1 cellular context compared by ENCODE assay signal in the genomic region with DNA sequence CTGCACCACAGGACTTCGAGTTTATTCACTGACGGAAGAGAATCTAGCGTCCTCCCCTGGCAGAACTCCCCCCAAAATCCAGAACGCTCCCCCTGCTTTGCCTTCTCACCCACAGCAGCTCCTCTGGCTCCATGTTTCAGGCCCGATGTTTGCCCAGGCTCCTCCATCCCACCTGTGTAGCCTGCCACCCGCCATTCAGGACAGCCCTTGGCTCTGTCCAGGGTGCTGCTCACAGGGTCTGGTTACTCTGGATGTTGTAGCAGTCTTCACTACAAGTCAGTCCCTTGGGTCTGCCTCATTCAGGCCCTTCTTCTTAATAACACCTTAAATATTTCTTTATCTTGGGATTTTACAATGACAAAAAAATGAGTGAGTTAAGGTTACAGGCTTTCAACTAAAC.
TF ChIP-seq lines count a peak whose summit lies in the region.

No MANE protein-coding gene starts in this region.

TF ChIP-seq in HepG2, 621 proteins besides CTCF, POLR2A, EP300 and RAD21 (continued from another document):
- TF ChIP-seq, protein P1, sequence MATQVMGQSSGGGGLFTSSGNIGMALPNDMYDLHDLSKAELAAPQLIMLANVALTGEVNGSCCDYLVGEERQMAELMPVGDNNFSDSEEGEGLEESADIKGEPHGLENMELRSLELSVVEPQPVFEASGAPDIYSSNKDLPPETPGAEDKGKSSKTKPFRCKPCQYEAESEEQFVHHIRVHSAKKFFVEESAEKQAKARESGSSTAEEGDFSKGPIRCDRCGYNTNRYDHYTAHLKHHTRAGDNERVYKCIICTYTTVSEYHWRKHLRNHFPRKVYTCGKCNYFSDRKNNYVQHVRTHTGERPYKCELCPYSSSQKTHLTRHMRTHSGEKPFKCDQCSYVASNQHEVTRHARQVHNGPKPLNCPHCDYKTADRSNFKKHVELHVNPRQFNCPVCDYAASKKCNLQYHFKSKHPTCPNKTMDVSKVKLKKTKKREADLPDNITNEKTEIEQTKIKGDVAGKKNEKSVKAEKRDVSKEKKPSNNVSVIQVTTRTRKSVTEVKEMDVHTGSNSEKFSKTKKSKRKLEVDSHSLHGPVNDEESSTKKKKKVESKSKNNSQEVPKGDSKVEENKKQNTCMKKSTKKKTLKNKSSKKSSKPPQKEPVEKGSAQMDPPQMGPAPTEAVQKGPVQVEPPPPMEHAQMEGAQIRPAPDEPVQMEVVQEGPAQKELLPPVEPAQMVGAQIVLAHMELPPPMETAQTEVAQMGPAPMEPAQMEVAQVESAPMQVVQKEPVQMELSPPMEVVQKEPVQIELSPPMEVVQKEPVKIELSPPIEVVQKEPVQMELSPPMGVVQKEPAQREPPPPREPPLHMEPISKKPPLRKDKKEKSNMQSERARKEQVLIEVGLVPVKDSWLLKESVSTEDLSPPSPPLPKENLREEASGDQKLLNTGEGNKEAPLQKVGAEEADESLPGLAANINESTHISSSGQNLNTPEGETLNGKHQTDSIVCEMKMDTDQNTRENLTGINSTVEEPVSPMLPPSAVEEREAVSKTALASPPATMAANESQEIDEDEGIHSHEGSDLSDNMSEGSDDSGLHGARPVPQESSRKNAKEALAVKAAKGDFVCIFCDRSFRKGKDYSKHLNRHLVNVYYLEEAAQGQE (IDR thresholded peaks at IDR 0.05; ENCODE audit: borderline replicate concordance in 1 of 2, low read depth in 1 of 2, low read length in 2 of 2): peak; percentile 80 to 95
- TF ChIP-seq ZNF567 (CRISPR knock-in tag; IDR thresholded peaks at IDR 0.05; ENCODE audit: borderline replicate concordance) (no peak), NFATC3 (CRISPR knock-in tag; IDR thresholded peaks at IDR 0.05) (no peak)
